In genomic region chr3:194565597-194566190, GRCh38 we compare ENCODE assay signal across 23 cellular contexts.
DNase-seq lines count a peak whose midpoint lies in the region; ATAC-seq and TF ChIP-seq lines count a peak whose summit lies in the region.
"Had no signal": no experiment of that assay in that cellular context is flagged by ENCODE, and none has a peak within 500 bp of the region (broad histone marks: within the 10 kb centered on the region; RNA-seq: fewer than 3 reads in every experiment).

No MANE protein-coding gene starts in this region.

- H3K4me3 ChIP-seq in AG09309 (ENCODE audit: control insufficient read depth, low read depth, low read length) (no peak overlapping the region), mesenchymal stem cell (ENCODE audit: insufficient read depth in 1 of 2, low read depth in 1 of 2, low read length in 2 of 2) (no peak overlapping the region)
- H3K4me3 ChIP-seq: cardiac muscle cell, esophagus squamous epithelium, Peyer's patch, vagina had no signal

- peak; percentile 76 for DNase-seq in AG09309 (ENCODE audit: low read depth)
- DNase-seq in HS-5 (ENCODE audit: low read depth) = peak; percentile 84
- DNase-seq in dedifferentiated amniotic fluid mesenchymal stem cell (ENCODE audit: extremely low spot score) = peak; percentile 48
- DNase-seq in mesenchymal stem cell = peak; percentile 86
- DNase-seq in NCI-H524 treated with DMSO at 0.1 percent for 48 hours (lab: John Stamatoyannopoulos, UW) = no peak
- DNase-seq in stimulated activated CD4-positive, alpha-beta T cell treated with anti-CD3 and anti-CD28 coated beads, Interleukin-2, amount 100 ng/mL, for 48 hours = no peak
- no peak for DNase-seq in NCI-H2171 (lab: John Stamatoyannopoulos, UW)
- DNase-seq: activated CD4-positive, alpha-beta T cell treated with anti-CD3 and anti-CD28 coated beads, Interleukin-2, amount 50 U/mL, for 48 hours; activated naive CD4-positive, alpha-beta T cell treated with anti-CD3 and anti-CD28 coated beads, Interleukin-2, amount 50 U/mL, for 16 hours; activated T-cell treated with anti-CD3 and anti-CD28 coated beads, Interleukin-2, amount 50 U/mL, for 24 hours; AML-193; Caco-2; esophagus squamous epithelium; NCI-H1105 treated with DMSO at 0.1 percent for 48 hours; Peyer's patch; stimulated activated CD4-positive, alpha-beta T cell treated with anti-CD3 and anti-CD28 coated beads, Interleukin-4, amount 100 ng/mL, for 24 hours; stimulated activated CD8-positive, alpha-beta memory T cell treated with anti-CD3 and anti-CD28 coated beads, Interleukin-4, amount 100 ng/mL, for 48 hours; T-cell had no signal

- H3K27me3 ChIP-seq in mesenchymal stem cell (ENCODE audit: control insufficient read depth in 1 of 2, insufficient read depth in 1 of 2, low read length in 2 of 2) = no peaks in the 10 kb centered on the region
- H3K27me3 ChIP-seq: cardiac muscle cell, Peyer's patch, vagina had no signal

- H2AFZ ChIP-seq in mesenchymal stem cell (ENCODE audit: low read depth, low read length) = no peak overlapping the region

- no peaks in the 10 kb centered on the region for H3K79me1 ChIP-seq in mesenchymal stem cell (replicated peaks; ENCODE audit: low read length, poor library complexity, severe bottlenecking)

- H2BK15ac ChIP-seq in mesenchymal stem cell (ENCODE audit: low read depth, poor library complexity, severe bottlenecking) = no peak overlapping the region

- no peak overlapping the region for H4K91ac ChIP-seq in mesenchymal stem cell (ENCODE audit: low read length)

- TF ChIP-seq CTCF in AG09309 (IDR thresholded peaks at IDR 0.05; ENCODE audit: control insufficient read depth, insufficient read depth, low read depth, low read length, missing control alignments) = no peak

- H3K9me3 ChIP-seq in mesenchymal stem cell (ENCODE audit: control insufficient read depth, low read length) = no peaks in the 10 kb centered on the region
- H3K9me3 ChIP-seq: esophagus squamous epithelium, Peyer's patch, vagina had no signal

- 41% methylated on average over 5 of the region's 9 CpGs for WGBS in mesenchymal stem cell

- H3K18ac ChIP-seq in mesenchymal stem cell (ENCODE audit: low read depth in 1 of 2, low read length in 2 of 2) = peak overlapping the region; percentile 7 to 88

- no peak overlapping the region for H3K14ac ChIP-seq in mesenchymal stem cell (ENCODE audit: low read length in 2 of 2)

- H2AK5ac ChIP-seq in mesenchymal stem cell (ENCODE audit: low read length, severe bottlenecking) = no peak overlapping the region

- peak overlapping the region; percentile 19 for H3K9ac ChIP-seq in mesenchymal stem cell (ENCODE audit: low read length)
- H3K9ac ChIP-seq: KMS-11 had no signal

- no peaks in the 10 kb centered on the region for H3K36me3 ChIP-seq in mesenchymal stem cell (ENCODE audit: control insufficient read depth in 1 of 2, insufficient read depth in 2 of 2, low read depth in 1 of 2, low read length in 2 of 2)
- H3K36me3 ChIP-seq: cardiac muscle cell, esophagus squamous epithelium, Peyer's patch, vagina had no signal

- H3K4me1 ChIP-seq in mesenchymal stem cell (ENCODE audit: control insufficient read depth, insufficient read depth, low read depth, low read length) = peaks cover 4% of the 10 kb centered on the region
- H3K4me1 ChIP-seq: Peyer's patch, vagina had no signal

- no peak overlapping the region for H2BK120ac ChIP-seq in mesenchymal stem cell (ENCODE audit: low read depth, low read length)

- H3K23ac ChIP-seq in mesenchymal stem cell (ENCODE audit: low read length in 2 of 2) = no peak overlapping the region

- no peak overlapping the region for H3K4ac ChIP-seq in mesenchymal stem cell (ENCODE audit: low read depth in 1 of 2, low read length in 2 of 2)

- no peak for ATAC-seq in GM19324 (IDR thresholded peaks at IDR 0.05; ENCODE audit: low FRiP score, unreplicated experiment)
- ATAC-seq: left lobe of liver, T-cell had no signal

- H4K8ac ChIP-seq in mesenchymal stem cell (ENCODE audit: low read length) = no peak overlapping the region

- no peak overlapping the region for H2BK5ac ChIP-seq in mesenchymal stem cell (ENCODE audit: low read depth, low read length, poor library complexity, severe bottlenecking)

- no peak overlapping the region for H3K4me2 ChIP-seq in mesenchymal stem cell (ENCODE audit: low read length, poor library complexity, severe bottlenecking)
- H3K4me2 ChIP-seq: KMS-11 had no signal

- peak overlapping the region; percentile 66 for H3K27ac ChIP-seq in mesenchymal stem cell (ENCODE audit: low read length, poor library complexity, severe bottlenecking)
- H3K27ac ChIP-seq: cardiac muscle cell, esophagus squamous epithelium, KMS-11, Peyer's patch, vagina had no signal

- peak overlapping the region in 1 of 2 experiments; percentile 2 for H2BK12ac ChIP-seq in mesenchymal stem cell (ENCODE audit: low read length in 2 of 2)

Comparison
In these comparisons a context has a peak if more than half of its experiments do, and no peak if none do; other contexts are left out.
1. DNase-seq: peak in AG09309 (single experiment), HS-5 (single experiment), dedifferentiated amniotic fluid mesenchymal stem cell (single experiment) and mesenchymal stem cell (single experiment); none in NCI-H524 treated with DMSO at 0.1 percent for 48 hours (single experiment), stimulated activated CD4-positive, alpha-beta T cell treated with anti-CD3 and anti-CD28 coated beads, Interleukin-2, amount 100 ng/mL, for 48 hours (0 of 2) and NCI-H2171 (single experiment).